8 cellular contexts compared by ENCODE assay signal in genomic region chr20:38472513-38473352, GRCh38. TPM values are rescaled to one million over a fixed set of nuclear protein-coding genes. Genes with fewer than 3 reads are reported as not detected.
A peak's percentile ranks its signal among the peaks of the same experiment; 100 is the strongest.
DNase-seq lines count a peak whose midpoint lies in the region; TF ChIP-seq lines count a peak whose summit lies in the region.

RALGAPB (plus strand) TSS chr20:38472843; CDS start chr20:38488433, 15,590 bp downstream.

- DNase-seq in Daoy (ENCODE audit: low read depth): peak; percentile 99
- peak; percentile 99 for DNase-seq in GM23248
- peak; percentile 97 for DNase-seq in Kasumi-1 (lab: John Stamatoyannopoulos, UW)
- peak; percentile 100 for DNase-seq in RKO (ENCODE audit: low spot score)
- peak; percentile 98 for DNase-seq in activated T-helper 1 cell treated with Interleukin-2 at 50 U/mL for 16 hours (ENCODE audit: low read depth)
- peak; percentile 94 for DNase-seq in esophagus squamous epithelium (lab: John Stamatoyannopoulos, UW)
- DNase-seq in myocyte (ENCODE audit: low read depth): peak; percentile 99
- peak; percentile 95 to 98 for DNase-seq in stimulated activated CD8-positive, alpha-beta memory T cell treated with anti-CD3 and anti-CD28 coated beads, Interleukin-7, amount 100 ng/mL, for 48 hours (ENCODE audit: extremely low read depth in 1 of 2, low read depth in 1 of 2)

- intact Hi-C loops in esophagus squamous epithelium (cut with DNase I): no loop called here

- peaks cover 14% of the 10 kb centered on the region for H4K20me1 ChIP-seq in GM23248 (ENCODE audit: insufficient read depth)

- H3K27ac ChIP-seq in GM23248 (peak within 1 kb of the TSS; percentile 64), esophagus squamous epithelium (peak within 1 kb of the TSS; percentile 90 to 98 (median 98))

- peaks cover 49% of the 10 kb centered on the region for H3K79me2 ChIP-seq in GM23248 (ENCODE audit: insufficient read depth)

- peaks cover 8% of the 10 kb centered on the region for H3F3A ChIP-seq in GM23248 (ENCODE audit: insufficient read depth)

- peak within 1 kb of the TSS; percentile 88 for H3K9ac ChIP-seq in GM23248

- TF ChIP-seq POLR2A in esophagus squamous epithelium (IDR thresholded peaks at IDR 0.05): peak in 3 of 4 donors; percentile 42 to 76 (median 56)

- H3K36me3 ChIP-seq in GM23248 (ENCODE audit: low read depth): no peaks in the 10 kb centered on the region
- no peaks in the 10 kb centered on the region for H3K36me3 ChIP-seq in esophagus squamous epithelium

- peak in 5 of 6 experiments; percentile 20 to 67 (median 39) for TF ChIP-seq CTCF in esophagus squamous epithelium (IDR thresholded peaks at IDR 0.05)

- H3K27me3 ChIP-seq in GM23248 (replicated peaks; ENCODE audit: insufficient read depth): no peaks in the 10 kb centered on the region
- H3K27me3 ChIP-seq in esophagus squamous epithelium: no peaks in the 10 kb centered on the region

- H2AFZ ChIP-seq in GM23248: peak within 1 kb of the TSS; percentile 96

- 1 to 2% methylated on average over 47 to 61 of the region's 80 CpGs for WGBS in GM23248 (ENCODE audit: low coverage in 1 of 2, low lambda C conversion rate in 2 of 2, missing lambda C conversion rate in 2 of 2), 2 experiments
- WGBS in esophagus squamous epithelium, 2 donors: 0 to 3% methylated on average over 12 to 32 of the region's 80 CpGs

- H3K4me1 ChIP-seq in GM23248 (ENCODE audit: insufficient read depth) (peaks cover 12% of the 10 kb centered on the region), esophagus squamous epithelium (peaks cover 16 to 49% (median 21%) of the 10 kb centered on the region in 3 donors)

- peak within 1 kb of the TSS; percentile 83 for H3K4me2 ChIP-seq in GM23248 (ENCODE audit: unreplicated experiment)

- H3K9me3 ChIP-seq in GM23248 (ENCODE audit: low read depth): no peaks in the 10 kb centered on the region
- H3K9me3 ChIP-seq in esophagus squamous epithelium: no peaks in the 10 kb centered on the region

- H3K9me2 ChIP-seq in GM23248 (ENCODE audit: insufficient read depth): no peaks in the 10 kb centered on the region

- in situ Hi-C loops in GM23248 (cut with MboI): no loop called here

- H3K4me3 ChIP-seq in GM23248 (peak within 1 kb of the TSS; percentile 93), esophagus squamous epithelium (peak within 1 kb of the TSS; percentile 84 to 98 (median 96))

RNA-seq across cellular contexts. Expression of gene RALGAPB, which starts in this region (rescaled TPM):
- total RNA-seq in Daoy (2014; rRNA removed; shearing (Covaris generic)): 14.1 and 17.8 TPM in 2 replicates
- total RNA-seq in GM23248 (2014; rRNA removed; shearing (Covaris generic)): 20.2 and 25.8 TPM in 2 replicates
- polyA plus RNA-seq in GM23248 (2016; fragmentation: Nextera tagmentation; extraction: Ambion mirVana): 8.1 and 9.8 TPM in 2 replicates
- total RNA-seq in esophagus squamous epithelium (10 to 100 TPM; 17.4 to 38.5 (median 26.9) TPM), myocyte (19.4 and 24.3 TPM in 2 replicates)
- polyA plus RNA-seq in myocyte (2012): 16.7 TPM

Comparison
In these comparisons a context has a peak if more than half of its experiments do, and no peak if none do; other contexts are left out.
1. Peak in every context shown above with its lines: DNase-seq, H3K4me3 ChIP-seq and H3K27ac ChIP-seq.